Comparison of ENCODE assay signal across 39 cellular contexts in genomic region chr12:29895966-29896365, GRCh38.
"Had no signal": no experiment of that assay in that cellular context is flagged by ENCODE, and none has a peak within 500 bp of the region (broad histone marks: within the 10 kb centered on the region; RNA-seq: fewer than 3 reads in every experiment).

No MANE protein-coding gene starts in this region.

- H3K36me3 Mint-ChIP-seq: activated naive CD8-positive, alpha-beta T cell treated with anti-CD3 and anti-CD28 coated beads for 36 hours had no signal

- H3K27me3 ChIP-seq: ascending aorta, cardiac muscle cell, MG63 had no signal

- H3K4me3 Mint-ChIP-seq: activated CD4-positive, alpha-beta T cell treated with anti-CD3 and anti-CD28 coated beads, Interleukin-2, amount 10 ng/mL, durations not matched to agents 24 days and 14 days; activated CD8-positive, alpha-beta T cell treated with anti-CD3 and anti-CD28 coated beads for 36 hours; activated naive CD8-positive, alpha-beta T cell treated with anti-CD3 and anti-CD28 coated beads for 36 hours; activated T-cell treated with anti-CD3 and anti-CD28 coated beads, Interleukin-2, amount 50 U/mL, for 72 hours; activated T-helper 17 cell treated with anti-CD3 and anti-CD28 coated beads, Interleukin-2, amount 50 U/mL, for 72 hours; central memory CD8-positive, alpha-beta T cell had no signal

- ATAC-seq: activated CD8-positive, alpha-beta T cell treated with anti-CD3 and anti-CD28 coated beads for 36 hours; activated T-cell treated with anti-CD3 and anti-CD28 coated beads, Interleukin-2, amount 50 U/mL, for 72 hours; activated T-helper 17 cell treated with anti-CD3 and anti-CD28 coated beads, Interleukin-2, amount 50 U/mL, for 72 hours; Right ventricle myocardium inferior; SK-N-SH treated with all-trans-retinoic acid at 6 μM for 48 hours had no signal

- H3K9me3 ChIP-seq: ascending aorta, MG63 had no signal

- H3K27me3 Mint-ChIP-seq: activated CD4-positive, alpha-beta T cell treated with anti-CD3 and anti-CD28 coated beads, Interleukin-2, amount 10 ng/mL, durations not matched to agents 24 days and 14 days; activated CD8-positive, alpha-beta T cell treated with anti-CD3 and anti-CD28 coated beads for 36 hours; activated naive CD8-positive, alpha-beta T cell treated with anti-CD3 and anti-CD28 coated beads for 36 hours; central memory CD8-positive, alpha-beta T cell had no signal

- H3K4me3 ChIP-seq: ascending aorta, cardiac muscle cell, MG63, PC-9 had no signal

- H3K4me1 Mint-ChIP-seq: activated CD4-positive, alpha-beta T cell treated with anti-CD3 and anti-CD28 coated beads, Interleukin-2, amount 10 ng/mL, durations not matched to agents 24 days and 14 days; activated naive CD8-positive, alpha-beta T cell treated with anti-CD3 and anti-CD28 coated beads for 36 hours; activated T-helper 17 cell treated with anti-CD3 and anti-CD28 coated beads, Interleukin-2, amount 50 U/mL, for 72 hours; central memory CD8-positive, alpha-beta T cell had no signal

- H3K9me3 Mint-ChIP-seq: activated CD4-positive, alpha-beta T cell treated with anti-CD3 and anti-CD28 coated beads, Interleukin-2, amount 10 ng/mL, durations not matched to agents 24 days and 14 days; activated naive CD8-positive, alpha-beta T cell treated with anti-CD3 and anti-CD28 coated beads for 36 hours had no signal

- DNase-seq: activated CD4-positive, alpha-beta T cell treated with anti-CD3 and anti-CD28 coated beads for 1 hour; activated CD4-positive, alpha-beta T cell treated with anti-CD3 and anti-CD28 coated beads, Interleukin-2, amount 10 ng/mL, durations not matched to agents 24 days and 14 days; activated CD4-positive, alpha-beta T cell treated with anti-CD3 and anti-CD28 coated beads, Interleukin-2, amount 50 U/mL, for 4 hours; activated CD4-positive, CD25-positive, alpha-beta regulatory T cell; activated CD8-positive, alpha-beta T cell treated with anti-CD3 and anti-CD28 coated beads for 36 hours; activated effector memory CD4-positive, alpha-beta T cell treated with anti-CD3 and anti-CD28 coated beads, Interleukin-2, amount 50 U/mL, for 16 hours; activated naive CD4-positive, alpha-beta T cell; activated naive CD4-positive, alpha-beta T cell treated with anti-CD3 and anti-CD28 coated beads, Interleukin-2, amount 50 U/mL, for 16 hours; activated naive CD8-positive, alpha-beta T cell treated with anti-CD3 and anti-CD28 coated beads for 36 hours; activated T-cell treated with anti-CD3 and anti-CD28 coated beads, Interleukin-2, amount 50 U/mL, for 1 hour; activated T-cell treated with anti-CD3 and anti-CD28 coated beads, Interleukin-2, amount 50 U/mL, for 72 hours; amniotic stem cell; Kasumi-1; KBM-7; MG63; NCI-H1048; NCI-H1105 treated with DMSO at 0.1 percent for 48 hours; NCI-H1436; NCI-H1694; NCI-H1930; NCI-H2107; NCI-H226; NCI-H446 treated with DMSO at 0.1 percent for 48 hours; NCI-H524; NCI-H69; NK-92 treated with Interleukin-12 subunit alpha and Interleukin-12 subunit beta, amount 100 ng/mL, for 24 hours; PC-9; SIG-M5; T-helper 1 cell; T-helper 2 cell; T-helper 9 cell had no signal

- H3K36me3 ChIP-seq: ascending aorta, cardiac muscle cell, MG63 had no signal

- H3K4me2 ChIP-seq: PC-9 had no signal

- H3K4me1 ChIP-seq: ascending aorta had no signal

- H3K27ac Mint-ChIP-seq: activated CD4-positive, alpha-beta T cell treated with anti-CD3 and anti-CD28 coated beads, Interleukin-2, amount 10 ng/mL, durations not matched to agents 24 days and 14 days; activated CD8-positive, alpha-beta T cell treated with anti-CD3 and anti-CD28 coated beads for 36 hours; activated naive CD8-positive, alpha-beta T cell treated with anti-CD3 and anti-CD28 coated beads for 36 hours; activated T-cell treated with anti-CD3 and anti-CD28 coated beads, Interleukin-2, amount 50 U/mL, for 72 hours; activated T-helper 17 cell treated with anti-CD3 and anti-CD28 coated beads, Interleukin-2, amount 50 U/mL, for 72 hours had no signal

- H3K27ac ChIP-seq: ascending aorta, cardiac muscle cell, PC-9, RWPE1, VCaP had no signal
